10 cellular contexts compared by ENCODE assay signal in genomic region chr2:109382946-109383345, GRCh38.
DNase-seq lines count a peak whose midpoint lies in the region; ATAC-seq and TF ChIP-seq lines count a peak whose summit lies in the region.
"Had no signal": no experiment of that assay in that cellular context is flagged by ENCODE, and none has a peak within 500 bp of the region (broad histone marks: within the 10 kb centered on the region; RNA-seq: fewer than 3 reads in every experiment).

No MANE protein-coding gene starts in this region.

- H3K27me3 Mint-ChIP-seq in CD8-positive, alpha-beta T cell (ENCODE audit: low read depth) = no peaks in the 10 kb centered on the region

- H3K27me3 ChIP-seq in MG63 (no peaks in the 10 kb centered on the region), lung (ENCODE audit: control insufficient read depth, insufficient read depth) (no peaks in the 10 kb centered on the region)
- no peaks in the 10 kb centered on the region for H3K27me3 ChIP-seq in CD8-positive, alpha-beta T cell (ENCODE audit: insufficient read depth, low read length)

- no peaks in the 10 kb centered on the region for H3K9me3 Mint-ChIP-seq in CD8-positive, alpha-beta T cell

- H3K36me3 ChIP-seq in MG63 (no peaks in the 10 kb centered on the region), lung (ENCODE audit: control insufficient read depth in 2 of 2, insufficient read depth in 2 of 2, low read length in 2 of 2) (no peaks in the 10 kb centered on the region)
- no peaks in the 10 kb centered on the region for H3K36me3 ChIP-seq in CD8-positive, alpha-beta T cell (ENCODE audit: insufficient read depth, low read length)

- H3K4me3 Mint-ChIP-seq in CD8-positive, alpha-beta T cell = no peak overlapping the region

- WGBS in lung, 2 donors = 34 to 51% methylated on average over 4 of the region's 4 CpGs

- H3K36me3 Mint-ChIP-seq in CD8-positive, alpha-beta T cell = peaks cover 5% of the 10 kb centered on the region

- H3K9me3 ChIP-seq in MG63 (no peaks in the 10 kb centered on the region), lung (ENCODE audit: control insufficient read depth in 2 of 2, insufficient read depth in 1 of 2, low read length in 1 of 2) (no peaks in the 10 kb centered on the region)
- no peaks in the 10 kb centered on the region for H3K9me3 ChIP-seq in CD8-positive, alpha-beta T cell (ENCODE audit: low read length)

- H3K27ac Mint-ChIP-seq in CD8-positive, alpha-beta T cell = no peak overlapping the region

- no peak for ATAC-seq in lung (ENCODE audit: insufficient read depth, low FRiP score)
- no peak for ATAC-seq in CD8-positive, alpha-beta T cell
- no peak for ATAC-seq in HG02840 (IDR thresholded peaks at IDR 0.05; ENCODE audit: low FRiP score, unreplicated experiment)
- no peak for ATAC-seq in HG02642 (IDR thresholded peaks at IDR 0.05; ENCODE audit: poor library complexity, unreplicated experiment)

- peak overlapping the region in 1 of 2 donors; percentile 9 for H3K27ac ChIP-seq in lung (ENCODE audit: low read depth in 1 of 2, low read length in 1 of 2)
- H3K27ac ChIP-seq in CD8-positive, alpha-beta T cell (ENCODE audit: low read depth, low read length) = no peak overlapping the region
- H3K27ac ChIP-seq: epithelial cell of prostate, PC-9 had no signal

- intact Hi-C loops in CD8-positive, alpha-beta T cell (cut with DNase I, micrococcal nuclease) = no loop called here

- DNase-seq in AG09319 (ENCODE audit: extremely low read depth, low read depth) = peak; percentile 45
- DNase-seq in MG63 = peak; percentile 53
- DNase-seq in cerebellum (ENCODE audit: low spot score) = peak; percentile 54
- DNase-seq in lung (ENCODE audit: low spot score) = peak; percentile 67
- no peak for DNase-seq in CD8-positive, alpha-beta T cell
- DNase-seq in stimulated activated CD4-positive, alpha-beta T cell treated with anti-CD3 and anti-CD28 coated beads, Interleukin-1b, Interleukin-23, amount 100 ng/mL, for 48 hours = no peak

- POLR2A ChIA-PET in CD8-positive, alpha-beta T cell (lab: Charles Lee) = no interaction called here

- CTCF ChIA-PET in CD8-positive, alpha-beta T cell (lab: Charles Lee) = no interaction called here

- H3K4me3 ChIP-seq in MG63 = no peak overlapping the region
- no peak overlapping the region for H3K4me3 ChIP-seq in lung
- no peak overlapping the region for H3K4me3 ChIP-seq in CD8-positive, alpha-beta T cell (ENCODE audit: low read depth, low read length)
- H3K4me3 ChIP-seq: PC-9 had no signal

- peaks cover 4% of the 10 kb centered on the region for H3K4me1 Mint-ChIP-seq in CD8-positive, alpha-beta T cell (ENCODE audit: low read depth)

- no peak for TF ChIP-seq CTCF in AG09319 (IDR thresholded peaks at IDR 0.05; ENCODE audit: low read depth, low read length)
- no peak for TF ChIP-seq CTCF in lung (IDR thresholded peaks at IDR 0.05; ENCODE audit: control extremely low read depth, extremely low read depth)
- no peak for TF ChIP-seq CTCF in CD8-positive, alpha-beta T cell (IDR thresholded peaks at IDR 0.05)

- peaks cover 16 to 22% of the 10 kb centered on the region in 2 donors for H3K4me1 ChIP-seq in lung (ENCODE audit: control insufficient read depth in 2 of 2, insufficient read depth in 2 of 2, low read length in 2 of 2)
- no peaks in the 10 kb centered on the region for H3K4me1 ChIP-seq in CD8-positive, alpha-beta T cell (ENCODE audit: insufficient read depth, low read length)

Comparison
In these comparisons a context has a peak if more than half of its experiments do, and no peak if none do; other contexts are left out.
1. DNase-seq: peak in AG09319 (single experiment), MG63 (single experiment), cerebellum (single experiment) and lung (single experiment); none in CD8-positive, alpha-beta T cell (0 of 7) and stimulated activated CD4-positive, alpha-beta T cell treated with anti-CD3 and anti-CD28 coated beads, Interleukin-1b, Interleukin-23, amount 100 ng/mL, for 48 hours (single experiment).